ENCODE assay signal across 8 cellular contexts in genomic region chr15:66566963-66567531, GRCh38. TPM values are rescaled to one million over a fixed set of nuclear protein-coding genes. Genes with fewer than 3 reads are reported as not detected.
DNase-seq lines count a peak whose midpoint lies in the region; ATAC-seq and TF ChIP-seq lines count a peak whose summit lies in the region.

No MANE protein-coding gene starts in this region.

- in situ Hi-C loops in Caki2 (cut with HindIII; ENCODE audit: low pct_unique_long_range_greater_than_20kb, low sequenced_read_pairs): no loop called here

- no peaks in the 10 kb centered on the region for H3K36me3 Mint-ChIP-seq in nephron progenitor cell (ENCODE audit: low read depth)
- no peaks in the 10 kb centered on the region for H3K36me3 Mint-ChIP-seq in type B pancreatic cell

- peaks cover 3% of the 10 kb centered on the region for H3K4me1 ChIP-seq in OCI-LY1 (ENCODE audit: insufficient read depth, low read length, severe bottlenecking)

- no peaks in the 10 kb centered on the region for H3F3A ChIP-seq in OCI-LY1 (ENCODE audit: insufficient read depth, low read length)

- DNase-seq in Caki2 (ENCODE audit: low read depth) (peak; percentile 37), HT-29 (ENCODE audit: low spot score) (peak; percentile 87), activated T-cell treated with anti-CD3 and anti-CD28 coated beads for 24 hours (ENCODE audit: low read depth) (peak; percentile 10), fibroblast of gingiva (ENCODE audit: low read depth) (peak; percentile 45), nephron progenitor cell (peak; percentile 78), type B pancreatic cell (ENCODE audit: extremely low spot score, unreplicated experiment) (peak; percentile 76)

- H3K9me3 ChIP-seq in OCI-LY1 (ENCODE audit: low read length): no peaks in the 10 kb centered on the region

- H3K27me3 ChIP-seq in OCI-LY1 (ENCODE audit: insufficient read depth, low read length): no peaks in the 10 kb centered on the region; the same call in 1 of the 2 replicates

- H3K4me1 Mint-ChIP-seq in nephron progenitor cell (peaks cover 29% of the 10 kb centered on the region), type B pancreatic cell (ENCODE audit: unreplicated experiment) (peaks cover 15% of the 10 kb centered on the region)

- no peak overlapping the region for H3K9ac ChIP-seq in OCI-LY1 (ENCODE audit: low read length)

- no peak overlapping the region for H3K4me3 ChIP-seq in OCI-LY1 (ENCODE audit: low read depth, low read length, poor library complexity, severe bottlenecking)

- H3K27me3 Mint-ChIP-seq in nephron progenitor cell (ENCODE audit: low read depth, poor library complexity): peaks cover 8% of the 10 kb centered on the region
- no peaks in the 10 kb centered on the region for H3K27me3 Mint-ChIP-seq in type B pancreatic cell

- ATAC-seq in GM18858 (IDR thresholded peaks at IDR 0.05; ENCODE audit: unreplicated experiment): no peak

- peak overlapping the region; percentile 64 for H3K27ac Mint-ChIP-seq in nephron progenitor cell
- H3K27ac Mint-ChIP-seq in type B pancreatic cell: no peak overlapping the region

- H3K9me3 Mint-ChIP-seq in nephron progenitor cell: no peaks in the 10 kb centered on the region
- no peaks in the 10 kb centered on the region for H3K9me3 Mint-ChIP-seq in type B pancreatic cell

- TF ChIP-seq CTCF in OCI-LY1 (IDR thresholded peaks at IDR 0.05; ENCODE audit: low read length): peak; percentile 79
- TF ChIP-seq CTCF in nephron progenitor cell (IDR thresholded peaks at IDR 0.05): peak; percentile 72
- peak; percentile 89 for TF ChIP-seq CTCF in type B pancreatic cell (conservative IDR thresholded peaks at IDR 0.05)

- H3K4me3 Mint-ChIP-seq in nephron progenitor cell (peak overlapping the region; percentile 55), type B pancreatic cell (peak overlapping the region; percentile 13)

- no peaks in the 10 kb centered on the region for H4K20me1 ChIP-seq in OCI-LY1 (ENCODE audit: insufficient read depth, low read length)

- H3K79me2 ChIP-seq in OCI-LY1 (ENCODE audit: insufficient read depth, low read length): no peaks in the 10 kb centered on the region

- H2AFZ ChIP-seq in OCI-LY1 (ENCODE audit: low read length): no peak overlapping the region

- no peaks in the 10 kb centered on the region for H3K9me2 ChIP-seq in OCI-LY1 (ENCODE audit: low read depth, low read length)

- no peaks in the 10 kb centered on the region for H3K36me3 ChIP-seq in OCI-LY1 (ENCODE audit: insufficient read depth, low read length)

- no peak overlapping the region for H3K4me2 ChIP-seq in OCI-LY1 (ENCODE audit: low read length)

- H3K27ac ChIP-seq in OCI-LY1 (ENCODE audit: low read depth, low read length, poor library complexity, severe bottlenecking): no peak overlapping the region

RNA-seq across cellular contexts. Expression of gene LCTL, which starts 1.2 kb away (rescaled TPM):
- total RNA-seq in Caki2 (2014; rRNA removed; shearing (Covaris generic); ENCODE audit: low replicate concordance): not detected in 2 replicates
- not detected in 2 replicates for total RNA-seq in HT-29 (2014; rRNA removed; shearing (Covaris generic))
- total RNA-seq in type B pancreatic cell (ENCODE audit: low replicate concordance): 1.4 TPM in 1 of 2 replicates, not detected in the other

Comparison
In these comparisons a context has a peak if more than half of its experiments do, and no peak if none do; other contexts are left out.
1. DNase-seq: peak in every context shown above with its lines; median percentile 87 in HT-29; 78 in nephron progenitor cell; 76 in type B pancreatic cell; 45 in fibroblast of gingiva; 37 in Caki2; 10 in activated T-cell treated with anti-CD3 and anti-CD28 coated beads for 24 hours.